Comparison of ENCODE assay signal across 10 cellular contexts in the genomic region with DNA sequence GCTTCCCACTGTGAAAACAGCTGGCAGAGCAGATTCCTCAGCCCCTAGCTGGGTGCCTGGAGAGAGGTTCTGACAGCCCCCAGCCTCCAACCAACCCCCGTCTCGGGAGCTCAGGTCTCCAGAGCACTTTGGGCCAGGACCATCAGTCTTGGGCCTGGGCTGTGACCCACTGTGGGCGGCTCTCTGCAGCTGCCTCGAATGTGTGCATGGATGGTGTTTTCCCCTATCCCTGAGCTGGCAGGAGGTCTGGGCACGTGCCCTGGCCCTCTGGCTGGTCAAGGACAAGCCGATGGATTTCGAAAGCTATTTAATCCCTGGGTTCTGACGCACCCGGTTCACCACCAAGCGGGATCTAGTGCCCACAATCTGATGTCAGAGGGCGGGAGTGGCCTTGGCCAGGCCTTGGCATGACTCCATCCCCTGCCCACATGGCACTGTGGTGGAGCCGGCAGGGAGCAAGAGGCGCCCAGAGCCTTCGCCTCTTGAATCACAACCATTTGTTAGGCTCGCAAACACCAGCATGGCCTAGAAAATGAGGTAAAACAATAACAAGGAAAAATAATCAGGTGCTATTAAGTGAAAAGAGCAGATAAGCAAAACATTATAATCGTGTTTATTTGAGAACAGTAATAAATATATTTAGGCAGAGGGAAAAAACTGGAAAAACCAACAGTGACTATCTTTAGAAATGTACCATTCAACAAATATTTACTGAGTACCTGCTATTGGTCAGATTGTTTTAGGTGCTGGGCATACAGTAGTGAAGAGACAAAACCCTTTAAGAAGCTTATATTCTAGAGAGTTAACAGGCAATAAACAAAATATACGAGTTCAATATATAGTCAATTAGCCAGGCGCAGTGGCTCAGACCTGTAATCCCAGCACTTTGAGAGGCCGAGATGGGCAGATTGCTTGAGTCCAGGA.
DNase-seq lines count a peak whose midpoint lies in the region; ATAC-seq lines count a peak whose summit lies in the region.
"Had no signal": no experiment of that assay in that cellular context is flagged by ENCODE, and none has a peak within 500 bp of the region (broad histone marks: within the 10 kb centered on the region; RNA-seq: fewer than 3 reads in every experiment).

No MANE protein-coding gene starts in this region.

- no peaks in the 10 kb centered on the region for H3K79me1 ChIP-seq in mesendoderm (ENCODE audit: low read length)

- H3K9ac ChIP-seq in mesendoderm (ENCODE audit: low read length), result no peak overlapping the region

- ATAC-seq in GM18511 (IDR thresholded peaks at IDR 0.05; ENCODE audit: unreplicated experiment) (no peak), HG03354 (IDR thresholded peaks at IDR 0.05; ENCODE audit: poor library complexity, severe bottlenecking, unreplicated experiment) (no peak)

- H3K9me3 Mint-ChIP-seq in dendritic cell treated with granulocyte-macrophage colony-stimulating factor and Interleukin-4, amounts not matched to agents 40 ng/mL and 50 ng/mL, for 4 days, result no peaks in the 10 kb centered on the region
- H3K9me3 Mint-ChIP-seq: activated naive CD4-positive, alpha-beta T cell treated with anti-CD3 and anti-CD28 coated beads, Interleukin-2, amount 50 U/mL, for 24 hours; T-helper 1 cell treated with Interleukin-12 subunit alpha and Interleukin-12 subunit beta and Interleukin-4 antibody, amounts not matched to agents 30 μg/mL and 1 μg/mL, for 36 hours had no signal

- H2BK120ac ChIP-seq in mesendoderm (ENCODE audit: low read depth, low read length), result no peak overlapping the region

- H3K4me1 ChIP-seq in mesendoderm (ENCODE audit: control insufficient read depth, low read depth, low read length), result no peaks in the 10 kb centered on the region

- no peaks in the 10 kb centered on the region for H3K27me3 ChIP-seq in mesendoderm (ENCODE audit: insufficient read depth, low read length, poor library complexity)

- no peak overlapping the region for H2BK15ac ChIP-seq in mesendoderm (replicated peaks; ENCODE audit: low read depth)

- no peak overlapping the region for H3K4me2 ChIP-seq in mesendoderm (ENCODE audit: low read length)

- DNase-seq in A172 (ENCODE audit: low spot score) (peak; percentile 97), NCI-H2196 (lab: John Stamatoyannopoulos, UW; ENCODE audit: unreplicated experiment) (peak; percentile 97), mesendoderm (no peak), 8988T (no peak), AG08395 (ENCODE audit: low spot score) (no peak)

- no peaks in the 10 kb centered on the region for H3K79me2 ChIP-seq in mesendoderm (ENCODE audit: control insufficient read depth, insufficient read depth, low read length)

- no peak overlapping the region for H4K5ac ChIP-seq in mesendoderm (ENCODE audit: low read length)

- H3K4me1 Mint-ChIP-seq in dendritic cell treated with granulocyte-macrophage colony-stimulating factor and Interleukin-4, amounts not matched to agents 40 ng/mL and 50 ng/mL, for 4 days (ENCODE audit: low read depth), result peaks cover 49% of the 10 kb centered on the region

- no peak overlapping the region for H4K8ac ChIP-seq in mesendoderm (ENCODE audit: low read depth, low read length)

- no peak overlapping the region for H3K4me3 ChIP-seq in mesendoderm (ENCODE audit: low read length)

- no CpG with 5 or more reads among the region's 19 CpGs for WGBS in mesendoderm (ENCODE audit: extremely low coverage, insufficient coverage, low lambda C conversion rate)

- no peak overlapping the region for H3K27ac ChIP-seq in mesendoderm (ENCODE audit: low read depth, low read length)

- H3K36me3 Mint-ChIP-seq in dendritic cell treated with granulocyte-macrophage colony-stimulating factor and Interleukin-4, amounts not matched to agents 40 ng/mL and 50 ng/mL, for 4 days (ENCODE audit: low read depth), result no peaks in the 10 kb centered on the region
- H3K36me3 Mint-ChIP-seq: activated naive CD4-positive, alpha-beta T cell treated with anti-CD3 and anti-CD28 coated beads, Interleukin-2, amount 50 U/mL, for 24 hours had no signal

- H3K4me3 Mint-ChIP-seq in dendritic cell treated with granulocyte-macrophage colony-stimulating factor and Interleukin-4, amounts not matched to agents 40 ng/mL and 50 ng/mL, for 4 days, result no peak overlapping the region
- H3K4me3 Mint-ChIP-seq: activated naive CD4-positive, alpha-beta T cell treated with anti-CD3 and anti-CD28 coated beads, Interleukin-2, amount 50 U/mL, for 24 hours; T-helper 1 cell treated with Interleukin-12 subunit alpha and Interleukin-12 subunit beta and Interleukin-4 antibody, amounts not matched to agents 30 μg/mL and 1 μg/mL, for 36 hours had no signal

- H3K4ac ChIP-seq in mesendoderm (ENCODE audit: low read depth, low read length), result no peak overlapping the region

- H3K18ac ChIP-seq in mesendoderm (ENCODE audit: low read length), result no peak overlapping the region

- H2AK5ac ChIP-seq in mesendoderm (ENCODE audit: low read length), result no peak overlapping the region

- peak overlapping the region; percentile 54 for H3K27ac Mint-ChIP-seq in dendritic cell treated with granulocyte-macrophage colony-stimulating factor and Interleukin-4, amounts not matched to agents 40 ng/mL and 50 ng/mL, for 4 days
- H3K27ac Mint-ChIP-seq: activated naive CD4-positive, alpha-beta T cell treated with anti-CD3 and anti-CD28 coated beads, Interleukin-2, amount 50 U/mL, for 24 hours; T-helper 1 cell treated with Interleukin-12 subunit alpha and Interleukin-12 subunit beta and Interleukin-4 antibody, amounts not matched to agents 30 μg/mL and 1 μg/mL, for 36 hours had no signal

- H3K27me3 Mint-ChIP-seq in dendritic cell treated with granulocyte-macrophage colony-stimulating factor and Interleukin-4, amounts not matched to agents 40 ng/mL and 50 ng/mL, for 4 days, result no peaks in the 10 kb centered on the region
- H3K27me3 Mint-ChIP-seq: activated naive CD4-positive, alpha-beta T cell treated with anti-CD3 and anti-CD28 coated beads, Interleukin-2, amount 50 U/mL, for 24 hours had no signal

- peak overlapping the region; percentile 42 for H3K56ac ChIP-seq in mesendoderm (ENCODE audit: low read length)

- H3K23ac ChIP-seq in mesendoderm (ENCODE audit: low read length), result no peak overlapping the region

- H3K36me3 ChIP-seq in mesendoderm (ENCODE audit: control insufficient read depth, insufficient read depth, low read length), result no peaks in the 10 kb centered on the region

- H2BK5ac ChIP-seq in mesendoderm (ENCODE audit: low read length), result no peak overlapping the region

- intact Hi-C loops in dendritic cell treated with granulocyte-macrophage colony-stimulating factor and Interleukin-4, amounts not matched to agents 40 ng/mL and 50 ng/mL, for 4 days (cut with micrococcal nuclease), result no loop called here

Comparison
In these comparisons a context has a peak if more than half of its experiments do, and no peak if none do; other contexts are left out.
1. DNase-seq: peak in A172 (single experiment) and NCI-H2196 (single experiment); none in mesendoderm (single experiment), 8988T (single experiment) and AG08395 (single experiment).